ENCODE assay signal across 1 cellular context in the genomic region with DNA sequence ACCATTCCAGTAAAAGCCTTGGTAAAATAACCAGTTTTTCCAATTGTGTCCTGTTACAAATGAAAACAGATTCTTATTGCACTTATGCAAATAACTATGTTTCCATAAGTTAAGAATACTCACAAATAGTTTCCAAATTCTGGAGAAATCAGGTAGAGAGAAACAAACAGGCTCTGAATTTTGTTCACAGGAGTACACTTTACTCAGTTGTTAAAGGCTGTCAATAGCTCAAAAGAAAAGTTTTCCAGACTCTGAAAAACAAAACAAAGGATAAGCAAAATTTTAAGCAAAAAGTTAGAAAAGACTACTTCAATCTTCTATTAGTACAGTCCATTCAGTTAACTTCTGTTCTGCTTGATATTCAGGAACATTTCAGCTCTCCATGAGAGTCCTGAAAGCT.
TF ChIP-seq lines count a peak whose summit lies in the region.

No MANE protein-coding gene starts in this region.

TF ChIP-seq in HEK293, 187 proteins besides CTCF, POLR2A, EP300 and RAD21 (continued from another document):
- TF ChIP-seq, protein P1, sequence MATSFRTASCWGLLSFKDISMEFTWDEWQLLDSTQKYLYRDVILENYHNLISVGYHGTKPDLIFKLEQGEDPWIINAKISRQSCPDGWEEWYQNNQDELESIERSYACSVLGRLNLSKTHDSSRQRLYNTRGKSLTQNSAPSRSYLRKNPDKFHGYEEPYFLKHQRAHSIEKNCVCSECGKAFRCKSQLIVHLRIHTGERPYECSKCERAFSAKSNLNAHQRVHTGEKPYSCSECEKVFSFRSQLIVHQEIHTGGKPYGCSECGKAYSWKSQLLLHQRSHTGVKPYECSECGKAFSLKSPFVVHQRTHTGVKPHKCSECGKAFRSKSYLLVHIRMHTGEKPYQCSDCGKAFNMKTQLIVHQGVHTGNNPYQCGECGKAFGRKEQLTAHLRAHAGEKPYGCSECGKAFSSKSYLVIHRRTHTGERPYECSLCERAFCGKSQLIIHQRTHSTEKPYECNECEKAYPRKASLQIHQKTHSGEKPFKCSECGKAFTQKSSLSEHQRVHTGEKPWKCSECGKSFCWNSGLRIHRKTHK (tag by site-specific recombination; IDR thresholded peaks at IDR 0.05), result peak; percentile 25; the same call in 1 of the 2 replicates
- TF ChIP-seq ZNF571 (tag by site-specific recombination; IDR thresholded peaks at IDR 0.05), result no peak
